11 cellular contexts compared by ENCODE assay signal in genomic region chr5:106094128-106094726, GRCh38.
DNase-seq lines count a peak whose midpoint lies in the region; ATAC-seq, FAIRE-seq and TF ChIP-seq lines count a peak whose summit lies in the region.
"Had no signal": no experiment of that assay in that cellular context is flagged by ENCODE, and none has a peak within 500 bp of the region (broad histone marks: within the 10 kb centered on the region; RNA-seq: fewer than 3 reads in every experiment).

No MANE protein-coding gene starts in this region.

- peaks cover 4% of the 10 kb centered on the region for H3K27me3 ChIP-seq in RWPE2 (ENCODE audit: insufficient read depth, poor library complexity, severe bottlenecking)

- no peak for FAIRE-seq in GM12891 (lab: Jason Lieb, UNC)

- TF ChIP-seq CTCF in RWPE2 (IDR thresholded peaks at IDR 0.05; ENCODE audit: poor library complexity, severe bottlenecking) (no peak), fibroblast of villous mesenchyme (IDR thresholded peaks at IDR 0.05; ENCODE audit: insufficient read depth, low read depth, low read length) (no peak), nephron progenitor cell (IDR thresholded peaks at IDR 0.05) (no peak)

- no peaks in the 10 kb centered on the region for H3K36me3 ChIP-seq in RWPE2 (ENCODE audit: low read depth)

- no peaks in the 10 kb centered on the region for H3K4me1 Mint-ChIP-seq in nephron progenitor cell

- H3K4me1 ChIP-seq in RWPE2 (ENCODE audit: insufficient read depth, poor library complexity, severe bottlenecking), result peaks cover 4% of the 10 kb centered on the region

- peak; percentile 97 for DNase-seq in COR-L47 (lab: John Stamatoyannopoulos, UW)
- peak; percentile 95 for DNase-seq in NCI-H1436 (lab: John Stamatoyannopoulos, UW)
- peak; percentile 86 for DNase-seq in RWPE2 (ENCODE audit: low spot score)
- peak; percentile 11 for DNase-seq in fibroblast of villous mesenchyme (ENCODE audit: low read depth)
- DNase-seq in nephron progenitor cell, result no peak
- DNase-seq in GM12891 (ENCODE audit: insufficient read length, low spot score), result no peak
- DNase-seq: activated CD4-positive, alpha-beta T cell treated with anti-CD3 and anti-CD28 coated beads for 1 hour; occipital lobe had no signal

- ATAC-seq in RWPE2 (ENCODE audit: low read depth) (peak; percentile 97), HG03439 (IDR thresholded peaks at IDR 0.05; ENCODE audit: unreplicated experiment) (no peak), GM21786 (IDR thresholded peaks at IDR 0.05; ENCODE audit: unreplicated experiment) (no peak)

- H3K27ac Mint-ChIP-seq in nephron progenitor cell, result no peak overlapping the region

- H3K9me3 ChIP-seq in RWPE2 (ENCODE audit: severe bottlenecking), result no peaks in the 10 kb centered on the region

- no peak overlapping the region for H3K4me3 ChIP-seq in RWPE2 (ENCODE audit: severe bottlenecking)
- no peak overlapping the region for H3K4me3 ChIP-seq in fibroblast of villous mesenchyme (ENCODE audit: low read depth, low read length)

- TF ChIP-seq POLR2A in GM12891 (IDR thresholded peaks at IDR 0.05; ENCODE audit: low read depth, low read length), result no peak

- no peaks in the 10 kb centered on the region for H3K9me3 Mint-ChIP-seq in nephron progenitor cell

- H3K27me3 Mint-ChIP-seq in nephron progenitor cell (ENCODE audit: low read depth, poor library complexity), result no peaks in the 10 kb centered on the region

- H3K4me3 Mint-ChIP-seq in nephron progenitor cell, result no peak overlapping the region

- H3K27ac ChIP-seq in RWPE2 (ENCODE audit: poor library complexity, severe bottlenecking), result no peak overlapping the region
- H3K27ac ChIP-seq: C4-2B had no signal

- H3K36me3 Mint-ChIP-seq in nephron progenitor cell (ENCODE audit: low read depth), result no peaks in the 10 kb centered on the region

TF ChIP-seq in GM12891, 5 proteins besides CTCF, POLR2A, EP300 and RAD21:
- TF ChIP-seq POLR2AphosphoS5 (IDR thresholded peaks at IDR 0.05; ENCODE audit: low read depth, low read length) (no peak), TAF1 (IDR thresholded peaks at IDR 0.05; ENCODE audit: low read depth, low read length) (no peak)

Comparison
In these comparisons a context has a peak if more than half of its experiments do, and no peak if none do; other contexts are left out.
1. DNase-seq: peak in COR-L47 (single experiment), NCI-H1436 (single experiment), RWPE2 (single experiment) and fibroblast of villous mesenchyme (single experiment); none in nephron progenitor cell (single experiment) and GM12891 (single experiment).